In the genomic region with DNA sequence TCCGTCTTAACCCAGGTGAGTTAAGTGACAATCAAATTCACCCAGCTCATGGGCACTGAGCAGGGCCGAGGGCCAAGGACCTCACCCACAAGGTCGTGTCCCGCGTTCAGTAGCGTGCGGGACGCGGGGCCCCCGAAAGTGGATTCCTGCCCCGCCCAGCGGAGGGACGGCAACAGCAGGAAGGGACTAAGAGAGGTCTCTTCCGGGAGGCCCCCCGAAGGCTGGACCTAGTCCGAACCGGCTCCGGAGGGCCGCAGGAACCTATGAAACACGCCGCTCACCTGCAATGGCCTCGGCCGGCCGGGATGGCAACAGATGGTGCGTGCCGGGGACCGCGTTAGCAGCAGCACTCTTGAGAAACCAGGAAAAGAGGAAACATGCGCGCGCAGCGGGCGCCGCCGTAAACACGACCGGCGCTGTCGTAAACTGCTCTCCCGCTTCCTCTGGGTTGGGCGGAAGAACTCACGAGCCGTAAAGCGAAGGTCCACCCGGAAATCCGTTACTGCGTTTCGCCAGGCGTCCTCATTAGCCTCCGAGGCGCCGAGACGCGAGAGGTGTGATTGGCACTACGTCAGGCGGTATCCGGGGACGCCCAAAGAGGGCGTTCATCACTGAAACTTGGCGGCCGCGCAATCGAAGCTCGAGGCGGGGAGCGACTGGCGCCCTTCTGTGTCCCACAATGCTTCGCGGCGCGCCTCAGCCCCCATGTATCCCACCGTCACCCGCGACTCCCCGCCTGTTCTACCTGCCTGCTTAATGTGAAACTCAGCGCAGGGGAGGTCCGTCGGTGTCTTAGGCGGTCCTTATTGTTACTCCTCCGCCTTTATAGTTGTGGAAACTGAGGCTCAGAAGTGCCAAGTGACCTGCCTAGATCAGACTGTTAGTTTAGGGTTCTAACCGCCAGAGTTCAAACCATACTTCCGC, we compare ENCODE assay signal across 8 cellular contexts. TPM values are rescaled to one million over a fixed set of nuclear protein-coding genes. Genes with fewer than 3 reads are reported as not detected.
DNase-seq lines count a peak whose midpoint lies in the region; ATAC-seq and TF ChIP-seq lines count a peak whose summit lies in the region.

A gene with protein sequence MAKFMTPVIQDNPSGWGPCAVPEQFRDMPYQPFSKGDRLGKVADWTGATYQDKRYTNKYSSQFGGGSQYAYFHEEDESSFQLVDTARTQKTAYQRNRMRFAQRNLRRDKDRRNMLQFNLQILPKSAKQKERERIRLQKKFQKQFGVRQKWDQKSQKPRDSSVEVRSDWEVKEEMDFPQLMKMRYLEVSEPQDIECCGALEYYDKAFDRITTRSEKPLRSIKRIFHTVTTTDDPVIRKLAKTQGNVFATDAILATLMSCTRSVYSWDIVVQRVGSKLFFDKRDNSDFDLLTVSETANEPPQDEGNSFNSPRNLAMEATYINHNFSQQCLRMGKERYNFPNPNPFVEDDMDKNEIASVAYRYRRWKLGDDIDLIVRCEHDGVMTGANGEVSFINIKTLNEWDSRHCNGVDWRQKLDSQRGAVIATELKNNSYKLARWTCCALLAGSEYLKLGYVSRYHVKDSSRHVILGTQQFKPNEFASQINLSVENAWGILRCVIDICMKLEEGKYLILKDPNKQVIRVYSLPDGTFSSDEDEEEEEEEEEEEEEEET (minus strand): TSS at position 372 of the 924 bp plus-strand sequence. CDS start 3,045 bp downstream, outside the sequence.

- H3K9ac ChIP-seq in mucosa of rectum (ENCODE audit: low read depth in 1 of 2, low read length in 2 of 2), result peak within 1 kb of the TSS; percentile 82 to 91

- no peak for TF ChIP-seq CTCF in Panc1 (IDR thresholded peaks at IDR 0.05)

- no TSS peak for BruUV-seq in Panc1 (replicated peaks; lab: Mats Ljungman, UMichigan)

- intact Hi-C loops in Panc1 (cut with micrococcal nuclease; ENCODE audit: unreplicated experiment), result no loop called here

- peak within 1 kb of the TSS; percentile 97 for H3K27ac ChIP-seq in Panc1 (ENCODE audit: low read length)
- H3K27ac ChIP-seq in mucosa of rectum (ENCODE audit: low read depth in 2 of 2, low read length in 2 of 2), result peak within 1 kb of the TSS; percentile 95 to 98

- H3K9me3 Mint-ChIP-seq in activated T-cell treated with anti-CD3 and anti-CD28 coated beads, Interleukin-2, amount 50 U/mL, for 4 hours, result no peaks in the 10 kb centered on the region

- ATAC-seq in GM21723 (IDR thresholded peaks at IDR 0.05; ENCODE audit: unreplicated experiment) (peak; percentile 91), Panc1 (peak; percentile 95)
- ATAC-seq in activated T-cell treated with anti-CD3 and anti-CD28 coated beads, Interleukin-2, amount 50 U/mL, for 4 hours, result peak; percentile 94

- POLR2A ChIA-PET in Panc1 (lab: Charles Lee), result interaction anchor here (0.7 to 0.9 kb wide), 3 partner anchors 20 to 247 kb away, joined by 3 to 4 read pairs (median 3); no protein-coding TSS in a partner anchor

- H3K9me3 ChIP-seq in Panc1 (ENCODE audit: control insufficient read depth, insufficient read depth, low read depth, low read length) (no peaks in the 10 kb centered on the region), mucosa of rectum (ENCODE audit: control insufficient read depth in 2 of 2, low read length in 2 of 2) (no peaks in the 10 kb centered on the region)

- H3K4me1 Mint-ChIP-seq in activated T-cell treated with anti-CD3 and anti-CD28 coated beads, Interleukin-2, amount 50 U/mL, for 4 hours (ENCODE audit: low read depth), result peaks cover 24% of the 10 kb centered on the region

- H3K27me3 Mint-ChIP-seq in activated T-cell treated with anti-CD3 and anti-CD28 coated beads, Interleukin-2, amount 50 U/mL, for 4 hours (ENCODE audit: low read depth), result no peaks in the 10 kb centered on the region

- CTCF ChIA-PET in Panc1 (lab: Charles Lee), result no interaction called here

- H3K4me3 ChIP-seq in Panc1 (ENCODE audit: low read depth in 2 of 2, low read length in 2 of 2) (peak within 1 kb of the TSS; percentile 97 to 99), mucosa of rectum (ENCODE audit: low read length in 2 of 2) (peak within 1 kb of the TSS; percentile 76 to 96)

- H3K4me3 Mint-ChIP-seq in activated T-cell treated with anti-CD3 and anti-CD28 coated beads, Interleukin-2, amount 50 U/mL, for 4 hours, result peak within 1 kb of the TSS; percentile 94

- H3K4me1 ChIP-seq in Panc1 (ENCODE audit: control insufficient read depth, insufficient read depth, low read length) (peaks cover 6% of the 10 kb centered on the region; the same call in 1 of the 2 replicates), mucosa of rectum (ENCODE audit: control insufficient read depth in 2 of 2, insufficient read depth in 2 of 2, low read length in 2 of 2) (peaks cover 0 to 8% of the 10 kb centered on the region in 2 donors)

- peak; percentile 95 for TF ChIP-seq POLR2A in erythroblast (IDR thresholded peaks at IDR 0.05; ENCODE audit: low read length)

- in situ Hi-C loops in Panc1 (cut with HindIII; ENCODE audit: low pct_unique_long_range_greater_than_20kb, low sequenced_read_pairs), result no loop called here

- H3K36me3 ChIP-seq in Panc1 (ENCODE audit: control insufficient read depth, insufficient read depth, low read length) (peaks cover 33% of the 10 kb centered on the region), mucosa of rectum (ENCODE audit: control insufficient read depth in 2 of 2, insufficient read depth in 2 of 2, low read length in 2 of 2) (peaks cover 28% of the 10 kb centered on the region in 2 donors)

- peaks cover 30% of the 10 kb centered on the region for H3K36me3 Mint-ChIP-seq in activated T-cell treated with anti-CD3 and anti-CD28 coated beads, Interleukin-2, amount 50 U/mL, for 4 hours (ENCODE audit: insufficient read depth)

- no peaks in the 10 kb centered on the region for H3K27me3 ChIP-seq in Panc1 (ENCODE audit: control insufficient read depth, insufficient read depth, low read length)
- no peaks in the 10 kb centered on the region for H3K27me3 ChIP-seq in mucosa of rectum (ENCODE audit: control insufficient read depth in 2 of 2, insufficient read depth in 2 of 2, low read length in 2 of 2)

- DNase-seq in DMS53 (lab: John Stamatoyannopoulos, UW) (peak; percentile 96), KG1 (lab: John Stamatoyannopoulos, UW) (peak; percentile 99), Panc1 (ENCODE audit: low read depth, low spot score) (peak; percentile 96), erythroblast (lab: John Stamatoyannopoulos, UW) (peak; percentile 100)
- peak; percentile 96 for DNase-seq in activated T-cell treated with anti-CD3 and anti-CD28 coated beads, Interleukin-2, amount 50 U/mL, for 4 hours
- DNase-seq in stimulated activated CD8-positive, alpha-beta memory T cell treated with anti-CD3 and anti-CD28 coated beads, Interleukin-4, amount 100 ng/mL, for 48 hours, result peak; percentile 97

RNA-seq across cellular contexts. Expression of the gene that starts here (rescaled TPM):
- 151 TPM for total RNA-seq in Panc1 (2021; ENCODE audit: unreplicated experiment)
- polyA plus RNA-seq in Panc1 (2012; ENCODE audit: insufficient read length), result 257 TPM
- total RNA-seq in activated T-cell treated with anti-CD3 and anti-CD28 coated beads, Interleukin-2, amount 50 U/mL, for 4 hours, result 100 to 1,000 TPM; 375 to 392 (median 385) TPM

Comparison
In these comparisons a context has a peak if more than half of its experiments do, and no peak if none do; other contexts are left out.
1. Peak in every context shown above with its lines: DNase-seq, ATAC-seq, H3K4me3 ChIP-seq and H3K27ac ChIP-seq.